Comparison of ENCODE assay signal across 11 cellular contexts in the genomic region with DNA sequence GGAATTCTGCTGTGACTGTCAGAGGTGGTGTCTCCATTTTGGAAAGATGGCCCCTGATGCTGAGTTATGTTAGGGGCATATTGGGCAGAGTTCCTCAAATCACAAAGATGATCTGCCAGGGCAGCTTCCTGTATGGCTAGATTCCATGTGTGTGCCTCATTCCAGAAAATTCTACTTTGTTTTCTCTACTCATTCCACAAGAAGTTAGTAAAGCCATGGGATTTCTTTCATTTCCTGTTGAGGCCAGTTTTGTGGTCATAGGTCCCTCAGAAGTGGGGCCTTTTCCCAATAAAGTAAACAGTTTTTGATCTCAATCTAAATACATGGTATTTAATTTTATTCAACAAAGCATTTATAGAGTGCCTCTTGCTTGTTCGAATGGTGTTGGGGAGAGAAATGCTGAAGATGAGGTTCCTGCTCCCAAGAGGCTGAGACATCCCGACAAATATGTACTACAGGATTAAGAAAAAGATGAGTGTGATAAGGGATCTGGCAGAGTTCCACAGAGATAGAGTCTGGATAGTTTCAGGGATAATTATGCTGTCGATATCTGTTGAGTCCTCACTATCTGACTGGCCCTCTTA. TPM values are rescaled to one million over a fixed set of nuclear protein-coding genes. Genes with fewer than 3 reads are reported as not detected.
A peak's percentile ranks its signal among the peaks of the same experiment; 100 is the strongest.
DNase-seq lines count a peak whose midpoint lies in the region; TF ChIP-seq lines count a peak whose summit lies in the region.
"Had no signal": no experiment of that assay in that cellular context is flagged by ENCODE, and none has a peak within 500 bp of the region (broad histone marks: within the 10 kb centered on the region; RNA-seq: fewer than 3 reads in every experiment).

No MANE protein-coding gene starts in this region.

- CTCF ChIA-PET in OCI-LY7 (lab: Charles Lee; ENCODE audit: unreplicated experiment) = no interaction called here

- H3K4me1 ChIP-seq in ascending aorta (peaks cover 19 to 42% of the 10 kb centered on the region in 2 donors), tibial artery (peaks cover 2 to 68% (median 59%) of the 10 kb centered on the region in 4 donors), OCI-LY7 (ENCODE audit: insufficient read depth, low read length, poor library complexity, severe bottlenecking) (peaks cover 15% of the 10 kb centered on the region)

- H3K9me3 ChIP-seq in ascending aorta = no peaks in the 10 kb centered on the region
- no peaks in the 10 kb centered on the region for H3K9me3 ChIP-seq in tibial artery
- H3K9me3 ChIP-seq in OCI-LY7 (ENCODE audit: low read length) = no peaks in the 10 kb centered on the region

- DNase-seq in HCEC 1CT (peak; percentile 94), ascending aorta (ENCODE audit: low spot score in 2 of 2) (no peak), foreskin melanocyte (peak; percentile 18), tibial artery (no peak), OCI-LY7 (ENCODE audit: low spot score) (no peak), AML-193 (lab: John Stamatoyannopoulos, UW) (no peak), NCI-H1105 treated with DMSO at 0.1 percent for 48 hours (lab: John Stamatoyannopoulos, UW) (no peak), hypothalamus (lab: John Stamatoyannopoulos, UW) (no peak)
- DNase-seq: activated CD8-positive, alpha-beta T cell treated with anti-CD3 and anti-CD28 coated beads for 36 hours; erythroblast; NCI-H526 had no signal

- H3K27me3 ChIP-seq in ascending aorta = no peaks in the 10 kb centered on the region
- H3K27me3 ChIP-seq in tibial artery = no peaks in the 10 kb centered on the region

- no peaks in the 10 kb centered on the region for H3K9me2 ChIP-seq in OCI-LY7 (ENCODE audit: insufficient read depth, low read length)

- no TSS peak for BruUV-seq in OCI-LY7 (replicated peaks; lab: Mats Ljungman, UMichigan)

- H4K20me1 ChIP-seq in OCI-LY7 (ENCODE audit: insufficient read depth, low read length) = no peaks in the 10 kb centered on the region

- H3K36me3 ChIP-seq in ascending aorta (no peaks in the 10 kb centered on the region), tibial artery (no peaks in the 10 kb centered on the region), OCI-LY7 (ENCODE audit: insufficient read depth, low read length) (no peaks in the 10 kb centered on the region)

- no peak overlapping the region for H3K4me2 ChIP-seq in OCI-LY7 (ENCODE audit: low read length)

- TF ChIP-seq CTCF in ascending aorta (IDR thresholded peaks at IDR 0.05) (no peak), tibial artery (IDR thresholded peaks at IDR 0.05) (no peak), OCI-LY7 (conservative IDR thresholded peaks at IDR 0.05; ENCODE audit: low read length) (no peak)

- H2AFZ ChIP-seq in OCI-LY7 (ENCODE audit: low read length) = no peak overlapping the region

- intact Hi-C loops in ascending aorta (cut with DNase I) (loop anchor here (1.0 kb wide), 2 partner anchors 9 to 47 kb away; no protein-coding TSS in a partner anchor), tibial artery (cut with DNase I; ENCODE audit: low total_unique reads) (loop anchor here (5.0 kb wide), 2 partner anchors 103 to 173 kb away; no protein-coding TSS in a partner anchor), OCI-LY7 (cut with micrococcal nuclease; ENCODE audit: unreplicated experiment) (no loop called here)

- H3K27ac ChIP-seq in ascending aorta = peak overlapping the region; percentile 86 to 91
- H3K27ac ChIP-seq in tibial artery = peak overlapping the region; percentile 71 to 74
- no peak overlapping the region for H3K27ac ChIP-seq in OCI-LY7 (ENCODE audit: low read depth, low read length, poor library complexity, severe bottlenecking)

- H3K4me3 ChIP-seq in ascending aorta = no peak overlapping the region
- no peak overlapping the region for H3K4me3 ChIP-seq in tibial artery
- no peak overlapping the region for H3K4me3 ChIP-seq in OCI-LY7 (ENCODE audit: low read depth, low read length, poor library complexity, severe bottlenecking)

- H3K79me2 ChIP-seq in OCI-LY7 (ENCODE audit: insufficient read depth, low read depth, low read length) = no peaks in the 10 kb centered on the region

- POLR2A ChIA-PET in OCI-LY7 (lab: Charles Lee) = no interaction called here

RNA-seq across cellular contexts. Expression of a gene that starts 33.0 kb away (rescaled TPM):
- total RNA-seq in ascending aorta (6.0 TPM), OCI-LY7 (2022) (0.86 and 1.4 TPM in 2 replicates)
- not detected in 2 replicates for total RNA-seq in OCI-LY7 (2014; rRNA removed; shearing (Covaris generic))

RNA-seq across cellular contexts. Expression of a gene that starts 52.2 kb away (rescaled TPM):
- 51.8 TPM for total RNA-seq in ascending aorta
- not detected in 2 replicates for total RNA-seq in OCI-LY7 (2014; rRNA removed; shearing (Covaris generic))
- 0.15 and 0.32 TPM in 2 replicates for total RNA-seq in OCI-LY7 (2022)
- total RNA-seq: activated CD8-positive, alpha-beta T cell treated with anti-CD3 and anti-CD28 coated beads for 36 hours had no signal

Comparison
In these comparisons a context has a peak if more than half of its experiments do, and no peak if none do; other contexts are left out.
1. DNase-seq: peak in HCEC 1CT (single experiment) and foreskin melanocyte (single experiment); none in ascending aorta (0 of 2), tibial artery (0 of 2), OCI-LY7 (single experiment), AML-193 (0 of 2), NCI-H1105 treated with DMSO at 0.1 percent for 48 hours (single experiment) and hypothalamus (0 of 51).
2. RNA of a gene that starts 52.2 kb away (total RNA-seq): 51.8 TPM in ascending aorta (single experiment); 0.15 to 0.32 TPM in OCI-LY7; every median in the first group is over 10 times any median in the second.